In the genomic region with DNA sequence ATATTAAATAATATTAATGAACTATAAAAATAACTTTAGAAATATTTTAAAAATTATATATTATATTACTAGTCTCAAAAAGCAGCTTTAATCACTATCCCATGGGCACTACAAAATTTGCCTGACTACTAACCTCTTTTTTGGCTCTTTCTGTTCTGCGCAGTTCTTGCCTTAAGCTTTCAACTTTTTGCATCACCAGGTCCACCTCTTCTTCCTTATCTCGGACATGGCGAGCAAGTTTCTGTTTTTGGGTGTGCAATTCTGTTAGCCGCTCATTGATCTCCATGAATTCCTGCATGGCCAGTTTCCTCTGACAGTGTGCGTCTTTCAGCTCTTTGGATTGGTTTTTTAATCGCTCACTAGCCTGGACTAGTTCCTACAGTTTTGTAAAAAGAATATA, we compare ENCODE assay signal across 26 cellular contexts.
DNase-seq lines count a peak whose midpoint lies in the region; ATAC-seq, FAIRE-seq and TF ChIP-seq lines count a peak whose summit lies in the region.
"Had no signal": no experiment of that assay in that cellular context is flagged by ENCODE, and none has a peak within 500 bp of the region (broad histone marks: within the 10 kb centered on the region; RNA-seq: fewer than 3 reads in every experiment).

No MANE protein-coding gene starts in this region.

- no peak for TF ChIP-seq POLR2A in K562 (conservative IDR thresholded peaks at IDR 0.05)

- peak overlapping the region; percentile 32 for H3K27ac Mint-ChIP-seq in neural crest cell (ENCODE audit: unreplicated experiment)
- H3K27ac Mint-ChIP-seq: CD14-positive monocyte; CD4-positive, alpha-beta memory T cell; CD4-positive, CD25-positive, alpha-beta regulatory T cell; CD8-positive, alpha-beta memory T cell had no signal

- H3K9me3 Mint-ChIP-seq in neural crest cell, result no peaks in the 10 kb centered on the region
- H3K9me3 Mint-ChIP-seq: CD14-positive monocyte; CD4-positive, CD25-positive, alpha-beta regulatory T cell; CD8-positive, alpha-beta memory T cell had no signal

- H3K4me3 ChIP-seq in K562, result no peak overlapping the region
- H3K4me3 ChIP-seq: A549, BLaER1, GM12878 had no signal

- no peak for TF ChIP-seq RAD21 in K562 (CRISPR knock-in tag; conservative IDR thresholded peaks at IDR 0.05 in 1 of 2, IDR thresholded peaks at IDR 0.05 in 1 of 2)

- no peaks in the 10 kb centered on the region for H3K27me3 ChIP-seq in K562 (ENCODE audit: control insufficient read depth in 2 of 2, insufficient read depth in 2 of 2, low read length in 2 of 2)
- H3K27me3 ChIP-seq: BE2C, BLaER1 had no signal

- intact Hi-C loops in K562 (cut with micrococcal nuclease), result no loop called here

- no peak for TF ChIP-seq EP300 in K562 (IDR thresholded peaks at IDR 0.05; ENCODE audit: low read length)

- H3K36me3 ChIP-seq in K562 (ENCODE audit: control insufficient read depth, insufficient read depth, low read length), result peaks cover 45% of the 10 kb centered on the region

- POLR2A ChIA-PET in K562 (lab: Yijun Ruan, JAX), result interaction anchor here (0.9 kb wide), 1 partner anchor 9 kb away, joined by 5 read pairs; no protein-coding TSS in a partner anchor

- H3K4me1 ChIP-seq in K562 (replicated peaks in 1 of 2; ENCODE audit: control insufficient read depth in 2 of 2, insufficient read depth in 2 of 2, low read length in 2 of 2), result no peaks in the 10 kb centered on the region; a peak in 1 of 5 replicates
- H3K4me1 ChIP-seq: A549, BE2C, BLaER1 had no signal

- in situ Hi-C loops in K562 (cut with MboI), result no loop called here

- H3K9me1 ChIP-seq in K562 (ENCODE audit: control insufficient read depth, insufficient read depth, low read length), result no peaks in the 10 kb centered on the region

- no peak overlapping the region for H2AFZ ChIP-seq in K562 (ENCODE audit: low read depth, low read length)

- no peaks in the 10 kb centered on the region for H3K9me3 ChIP-seq in K562 (replicated peaks; ENCODE audit: control insufficient read depth, insufficient read depth, low read depth, low read length)
- H3K9me3 ChIP-seq: A549, BE2C, BLaER1 had no signal

- H3K27ac ChIP-seq in K562 (ENCODE audit: extremely low read depth, low read depth, low read length), result no peak overlapping the region
- H3K27ac ChIP-seq: 22Rv1, A549, BLaER1 had no signal

- H4K20me1 ChIP-seq in K562 (replicated peaks; ENCODE audit: control insufficient read depth, insufficient read depth, low read length), result no peaks in the 10 kb centered on the region
- H4K20me1 ChIP-seq: BLaER1 had no signal

- H3K9ac ChIP-seq in K562 (ENCODE audit: insufficient read depth in 1 of 2, low read depth in 2 of 2, low read length in 2 of 2), result no peak overlapping the region
- H3K9ac ChIP-seq: BLaER1 had no signal

- H3K4me2 ChIP-seq in K562 (ENCODE audit: insufficient read depth, low read length), result no peak overlapping the region
- H3K4me2 ChIP-seq: A549, BLaER1 had no signal

- no peak for ATAC-seq in K562
- no peak for ATAC-seq in GM21529 (IDR thresholded peaks at IDR 0.05; ENCODE audit: unreplicated experiment)
- ATAC-seq: A549, GM12878 had no signal

- H3K4me1 Mint-ChIP-seq in neural crest cell, result no peaks in the 10 kb centered on the region
- H3K4me1 Mint-ChIP-seq: CD14-positive monocyte; CD4-positive, alpha-beta memory T cell; CD4-positive, CD25-positive, alpha-beta regulatory T cell; CD8-positive, alpha-beta memory T cell had no signal

- CTCF ChIA-PET in K562 (lab: Yijun Ruan, JAX; ENCODE audit: low intra/inter-chr PET ratio), result no interaction called here

- no peaks in the 10 kb centered on the region for H3K27me3 Mint-ChIP-seq in neural crest cell (ENCODE audit: low read depth)

- TF ChIP-seq CTCF in K562 (IDR thresholded peaks at IDR 0.05 in 2 of 3, conservative IDR thresholded peaks at IDR 0.05 in 1 of 3; ENCODE audit: insufficient read depth in 2 of 3, low read depth in 1 of 3, low read length in 3 of 3), result no peak
- no peak for TF ChIP-seq CTCF in neural crest cell (conservative IDR thresholded peaks at IDR 0.05)

- no TSS peak for BruUV-seq in K562 (replicated peaks; lab: Mats Ljungman, UMichigan)

- WGBS in K562 (ENCODE audit: insufficient coverage, low coverage, missing lambda C conversion rate), result 87% methylated on average over 6 of the region's 6 CpGs

- no peak overlapping the region for H3K4me3 Mint-ChIP-seq in neural crest cell
- H3K4me3 Mint-ChIP-seq: CD14-positive monocyte; CD4-positive, alpha-beta memory T cell; CD4-positive, CD25-positive, alpha-beta regulatory T cell; CD8-positive, alpha-beta memory T cell had no signal

- 0 out of 3 replicates have a peak, but pooled peaks cover 4% of the 10 kb centered on the region for H3K79me2 ChIP-seq in K562 (ENCODE audit: control insufficient read depth, insufficient read depth, low read length)

- peaks cover 18% of the 10 kb centered on the region for H3K36me3 Mint-ChIP-seq in neural crest cell (ENCODE audit: low read depth)
- H3K36me3 Mint-ChIP-seq: CD14-positive monocyte; CD4-positive, alpha-beta memory T cell; CD4-positive, CD25-positive, alpha-beta regulatory T cell; CD8-positive, alpha-beta memory T cell had no signal

- peak; percentile 83 for FAIRE-seq in TTC549 (lab: Jason Lieb, UNC)
- FAIRE-seq in K562 (lab: Jason Lieb, UNC), result no peak
- FAIRE-seq: GM12878, GM12892, GM18507 had no signal

- DNase-seq in K562 (ENCODE audit: extremely low read depth in 1 of 4, low spot score in 3 of 4) (no peak), neural crest cell (ENCODE audit: low read depth, low spot score) (no peak), HuH-7.5 (ENCODE audit: low spot score) (no peak)
- DNase-seq: AML-193; BE2C; C1 segment of cervical spinal cord; CD4-positive, alpha-beta memory T cell; CD4-positive, CD25-positive, alpha-beta regulatory T cell; CD8-positive, alpha-beta memory T cell; COR-L47; DMS 273 treated with DMSO at 0.1 percent for 48 hours; DMS153; DMS53; DMS79; DND-41; EL; GDM1 had no signal

TF ChIP-seq in K562, 482 proteins besides CTCF, POLR2A, EP300 and RAD21 (continues in another document):
- TF ChIP-seq DMBX1 (CRISPR knock-in tag; IDR thresholded peaks at IDR 0.05; ENCODE audit: borderline replicate concordance), result peak; percentile 57; the same call in 1 of the 2 replicates
- TF ChIP-seq HNRNPK (IDR thresholded peaks at IDR 0.05; ENCODE audit: low read depth, low read length, poor library complexity, severe bottlenecking), result no peak
- no peak for TF ChIP-seq RNF2 (IDR thresholded peaks at IDR 0.05)
- no peak for TF ChIP-seq GTF2A2 (tag; IDR thresholded peaks at IDR 0.05)
- TF ChIP-seq TGIF2 (CRISPR knock-in tag; IDR thresholded peaks at IDR 0.05), result no peak
- TF ChIP-seq SP2 (IDR thresholded peaks at IDR 0.05; ENCODE audit: extremely low read depth, low read depth, low read length, poor library complexity, severe bottlenecking), result no peak
- no peak for TF ChIP-seq CEBPG (CRISPR knock-in tag; IDR thresholded peaks at IDR 0.05)
- 0 out of 4 replicates have a peak, but pooled peaks of 1 of the 2 experiments have one; percentile 53 for TF ChIP-seq CEBPG (tag; conservative IDR thresholded peaks at IDR 0.05 in 1 of 2, IDR thresholded peaks at IDR 0.05 in 1 of 2)
- TF ChIP-seq, protein P1, sequence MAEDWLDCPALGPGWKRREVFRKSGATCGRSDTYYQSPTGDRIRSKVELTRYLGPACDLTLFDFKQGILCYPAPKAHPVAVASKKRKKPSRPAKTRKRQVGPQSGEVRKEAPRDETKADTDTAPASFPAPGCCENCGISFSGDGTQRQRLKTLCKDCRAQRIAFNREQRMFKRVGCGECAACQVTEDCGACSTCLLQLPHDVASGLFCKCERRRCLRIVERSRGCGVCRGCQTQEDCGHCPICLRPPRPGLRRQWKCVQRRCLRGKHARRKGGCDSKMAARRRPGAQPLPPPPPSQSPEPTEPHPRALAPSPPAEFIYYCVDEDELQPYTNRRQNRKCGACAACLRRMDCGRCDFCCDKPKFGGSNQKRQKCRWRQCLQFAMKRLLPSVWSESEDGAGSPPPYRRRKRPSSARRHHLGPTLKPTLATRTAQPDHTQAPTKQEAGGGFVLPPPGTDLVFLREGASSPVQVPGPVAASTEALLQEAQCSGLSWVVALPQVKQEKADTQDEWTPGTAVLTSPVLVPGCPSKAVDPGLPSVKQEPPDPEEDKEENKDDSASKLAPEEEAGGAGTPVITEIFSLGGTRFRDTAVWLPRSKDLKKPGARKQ (CRISPR knock-in tag; IDR thresholded peaks at IDR 0.05), result 0 out of 2 replicates have a peak, but pooled peaks have one; percentile 73
- TF ChIP-seq, protein P2, sequence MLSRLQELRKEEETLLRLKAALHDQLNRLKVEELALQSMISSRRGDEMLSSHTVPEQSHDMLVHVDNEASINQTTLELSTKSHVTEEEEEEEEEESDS (CRISPR knock-in tag; IDR thresholded peaks at IDR 0.05), result no peak
- TF ChIP-seq ZNF436 (CRISPR knock-in tag; IDR thresholded peaks at IDR 0.05), result no peak
- no peak for TF ChIP-seq ZNF668 (CRISPR knock-in tag; IDR thresholded peaks at IDR 0.05)
- TF ChIP-seq CC2D1A (IDR thresholded peaks at IDR 0.05), result no peak
- TF ChIP-seq, protein P3, sequence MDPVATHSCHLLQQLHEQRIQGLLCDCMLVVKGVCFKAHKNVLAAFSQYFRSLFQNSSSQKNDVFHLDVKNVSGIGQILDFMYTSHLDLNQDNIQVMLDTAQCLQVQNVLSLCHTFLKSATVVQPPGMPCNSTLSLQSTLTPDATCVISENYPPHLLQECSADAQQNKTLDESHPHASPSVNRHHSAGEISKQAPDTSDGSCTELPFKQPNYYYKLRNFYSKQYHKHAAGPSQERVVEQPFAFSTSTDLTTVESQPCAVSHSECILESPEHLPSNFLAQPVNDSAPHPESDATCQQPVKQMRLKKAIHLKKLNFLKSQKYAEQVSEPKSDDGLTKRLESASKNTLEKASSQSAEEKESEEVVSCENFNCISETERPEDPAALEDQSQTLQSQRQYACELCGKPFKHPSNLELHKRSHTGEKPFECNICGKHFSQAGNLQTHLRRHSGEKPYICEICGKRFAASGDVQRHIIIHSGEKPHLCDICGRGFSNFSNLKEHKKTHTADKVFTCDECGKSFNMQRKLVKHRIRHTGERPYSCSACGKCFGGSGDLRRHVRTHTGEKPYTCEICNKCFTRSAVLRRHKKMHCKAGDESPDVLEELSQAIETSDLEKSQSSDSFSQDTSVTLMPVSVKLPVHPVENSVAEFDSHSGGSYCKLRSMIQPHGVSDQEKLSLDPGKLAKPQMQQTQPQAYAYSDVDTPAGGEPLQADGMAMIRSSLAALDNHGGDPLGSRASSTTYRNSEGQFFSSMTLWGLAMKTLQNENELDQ (CRISPR knock-in tag; IDR thresholded peaks at IDR 0.05; ENCODE audit: borderline replicate concordance), result no peak
- TF ChIP-seq ELF4 (CRISPR knock-in tag; IDR thresholded peaks at IDR 0.05), result no peak
- no peak for TF ChIP-seq SAFB2 (IDR thresholded peaks at IDR 0.05; ENCODE audit: borderline replicate concordance, low read depth, low read length, severe bottlenecking)
